ENCODE assay signal across 12 cellular contexts in the genomic region with DNA sequence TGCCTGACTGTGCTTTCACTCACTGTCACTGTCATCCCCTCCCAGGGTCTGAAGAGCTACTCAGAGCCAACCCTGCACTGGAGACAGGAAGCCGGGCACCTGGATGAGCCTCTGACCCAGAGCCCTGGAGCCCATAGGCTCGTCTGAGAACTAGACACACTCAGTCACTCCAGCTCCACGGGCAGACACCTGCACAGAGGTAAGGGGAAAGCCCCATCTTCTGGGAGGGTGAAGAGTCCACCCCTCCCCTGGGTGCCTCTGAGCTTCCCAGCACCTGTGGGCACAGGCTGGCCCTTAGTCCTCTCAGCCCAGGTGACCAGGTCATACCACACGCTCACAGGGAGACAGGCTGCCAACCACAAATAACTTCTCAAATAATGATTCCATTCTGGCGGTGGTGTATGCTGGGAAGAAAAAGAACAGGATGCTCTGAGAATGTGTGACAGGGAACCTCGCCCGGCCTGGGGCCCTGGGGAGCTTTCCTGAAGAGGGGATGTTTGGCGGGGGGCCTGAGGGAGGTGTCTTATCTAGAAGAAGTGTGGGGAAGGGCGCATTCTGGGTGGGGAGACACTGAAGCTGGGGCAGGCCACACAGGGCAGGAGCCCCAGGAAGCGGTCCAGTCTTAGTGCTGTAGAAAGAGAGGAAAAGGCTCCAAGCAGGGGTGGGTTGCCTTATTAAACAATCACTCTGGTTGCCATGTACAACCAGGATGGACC.
"Had no signal": no experiment of that assay in that cellular context is flagged by ENCODE, and none has a peak within 500 bp of the region (broad histone marks: within the 10 kb centered on the region; RNA-seq: fewer than 3 reads in every experiment).

No MANE protein-coding gene starts in this region.

- H3K9me3 Mint-ChIP-seq: stimulated activated naive CD8-positive, alpha-beta T cell treated with anti-CD3 and anti-CD28 coated beads, Interleukin-15, amount 100 ng/mL, for 72 hours had no signal

- DNase-seq: activated CD4-positive, alpha-beta T cell treated with anti-CD3 and anti-CD28 coated beads, Interleukin-2, amount 50 U/mL, for 4 hours; activated naive CD4-positive, alpha-beta T cell; activated T-cell treated with anti-CD3 and anti-CD28 coated beads, Interleukin-2, amount 50 U/mL, for 48 hours; adrenal gland; effector memory CD4-positive, alpha-beta T cell; kidney glomerular epithelial cell; retina; stimulated activated CD4-positive, alpha-beta T cell treated with anti-CD3 and anti-CD28 coated beads, Interleukin-4, amount 100 ng/mL, for 24 hours; stimulated activated naive CD8-positive, alpha-beta T cell treated with anti-CD3 and anti-CD28 coated beads, Interleukin-15, amount 100 ng/mL, for 72 hours; testis had no signal

- ATAC-seq: gastroesophageal sphincter; stimulated activated naive CD8-positive, alpha-beta T cell treated with anti-CD3 and anti-CD28 coated beads, Interleukin-15, amount 100 ng/mL, for 72 hours had no signal

- H3K27ac ChIP-seq: adrenal gland, gastroesophageal sphincter, hepatocyte, testis had no signal

- H3K4me3 Mint-ChIP-seq: stimulated activated naive CD8-positive, alpha-beta T cell treated with anti-CD3 and anti-CD28 coated beads, Interleukin-15, amount 100 ng/mL, for 72 hours had no signal

- H3K4me3 ChIP-seq: adrenal gland, gastroesophageal sphincter, hepatocyte, testis had no signal

- H3K36me3 ChIP-seq: adrenal gland had no signal

- H3K9me3 ChIP-seq: adrenal gland, gastroesophageal sphincter, testis had no signal

- H3K27me3 ChIP-seq: adrenal gland, gastroesophageal sphincter, hepatocyte, testis had no signal

- H3K4me1 ChIP-seq: testis had no signal
